In the genomic region with DNA sequence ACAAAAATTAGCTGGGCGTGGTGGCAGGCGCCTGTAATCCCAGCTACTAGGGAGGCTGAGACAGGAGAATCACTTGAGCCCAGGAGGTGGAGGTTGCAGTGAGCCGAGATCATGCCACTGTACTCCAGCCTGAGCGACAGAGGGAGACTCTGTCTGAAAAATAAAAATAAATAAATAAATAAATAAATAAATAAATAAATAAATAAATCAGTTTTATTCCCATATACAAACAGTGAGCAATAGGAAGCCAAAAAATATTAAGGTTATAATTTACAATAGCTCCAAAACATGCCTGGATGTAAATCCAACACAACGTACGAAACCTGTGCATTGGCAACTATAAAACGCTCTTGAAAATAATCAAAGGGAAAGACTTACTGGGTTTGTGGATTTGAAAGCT, we compare ENCODE assay signal across 8 cellular contexts. TPM values are rescaled to one million over a fixed set of nuclear protein-coding genes. Genes with fewer than 3 reads are reported as not detected.
"Had no signal": no experiment of that assay in that cellular context is flagged by ENCODE, and none has a peak within 500 bp of the region (broad histone marks: within the 10 kb centered on the region; RNA-seq: fewer than 3 reads in every experiment).

No MANE protein-coding gene starts in this region.

RNA-seq across cellular contexts. Expression of a gene that starts 30.8 kb away (rescaled TPM):
- total RNA-seq: PC-9, Right ventricle myocardium inferior, Right ventricle myocardium superior, RPMI7951, SJCRH30, SJSA1, SK-MEL-5 had no signal
- polyA plus RNA-seq: SK-N-SH had no signal
